18 cellular contexts compared by ENCODE assay signal in the genomic region with DNA sequence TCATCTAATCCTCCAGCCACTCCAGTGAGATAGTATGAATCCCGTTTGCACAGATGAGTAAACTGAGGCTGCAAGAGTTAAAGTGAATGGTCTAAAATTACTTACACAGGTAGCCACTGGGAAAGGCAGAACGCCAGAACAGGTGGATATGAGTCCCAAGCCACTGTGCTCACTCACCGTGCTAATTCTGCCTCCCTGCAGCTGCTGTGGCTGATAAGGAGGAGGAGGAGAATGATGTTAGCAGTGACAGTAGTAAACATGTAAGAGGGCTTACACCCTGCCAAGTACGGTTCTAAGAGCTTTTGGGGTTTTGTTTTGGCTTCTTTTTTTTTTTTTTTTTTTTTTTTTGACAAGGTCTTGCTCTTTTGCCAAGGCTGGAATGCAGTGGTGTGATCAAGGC.
DNase-seq lines count a peak whose midpoint lies in the region; ATAC-seq, FAIRE-seq and TF ChIP-seq lines count a peak whose summit lies in the region.
"Had no signal": no experiment of that assay in that cellular context is flagged by ENCODE, and none has a peak within 500 bp of the region (broad histone marks: within the 10 kb centered on the region; RNA-seq: fewer than 3 reads in every experiment).

No MANE protein-coding gene starts in this region.

- no peaks in the 10 kb centered on the region for H4K20me1 ChIP-seq in astrocyte (ENCODE audit: insufficient read depth, low read length)

- H3K27me3 ChIP-seq in astrocyte (ENCODE audit: insufficient read depth, low read length) (no peaks in the 10 kb centered on the region), pancreas (peaks cover 0 to 3% (median 0%) of the 10 kb centered on the region in 4 donors), brain microvascular endothelial cell (replicated peaks) (no peaks in the 10 kb centered on the region)

- 22 to 26% methylated on average over 4 of the region's 4 CpGs for WGBS in pancreas, 2 donors

- H3K9me3 Mint-ChIP-seq in astrocyte (ENCODE audit: unreplicated experiment), result no peaks in the 10 kb centered on the region
- H3K9me3 Mint-ChIP-seq: CD8-positive, alpha-beta T cell; HFFc6 had no signal

- H3K4me1 ChIP-seq in astrocyte (ENCODE audit: insufficient read depth, low read length), result no peaks in the 10 kb centered on the region
- H3K4me1 ChIP-seq in pancreas, result no peaks in the 10 kb centered on the region
- H3K4me1 ChIP-seq: Caco-2 had no signal

- H3K9me3 ChIP-seq in astrocyte (ENCODE audit: insufficient read depth, low read depth, low read length) (no peaks in the 10 kb centered on the region), pancreas (no peaks in the 10 kb centered on the region)
- H3K9me3 ChIP-seq: Caco-2 had no signal

- H3K4me2 ChIP-seq in astrocyte (ENCODE audit: low read length), result no peak overlapping the region

- no peaks in the 10 kb centered on the region for H3K4me1 Mint-ChIP-seq in astrocyte (ENCODE audit: low read depth, unreplicated experiment)

- H3K27ac ChIP-seq in astrocyte (ENCODE audit: low read depth, low read length) (no peak overlapping the region), pancreas (no peak overlapping the region), brain microvascular endothelial cell (no peak overlapping the region)
- H3K27ac ChIP-seq: 22Rv1 had no signal

- peak; percentile 65 to 86 (median 80) for ATAC-seq in pancreas
- ATAC-seq in HG02884 (IDR thresholded peaks at IDR 0.05; ENCODE audit: unreplicated experiment), result no peak
- ATAC-seq: CD8-positive, alpha-beta T cell had no signal

- in situ Hi-C loops in brain microvascular endothelial cell (cut with HindIII; ENCODE audit: low pct_ligation_motif_present, low sequenced_read_pairs), result no loop called here

- H2AFZ ChIP-seq in astrocyte (ENCODE audit: low read depth, low read length), result no peak overlapping the region

- H3K36me3 ChIP-seq in astrocyte (ENCODE audit: insufficient read depth, low read length) (no peaks in the 10 kb centered on the region), pancreas (no peaks in the 10 kb centered on the region), brain microvascular endothelial cell (replicated peaks) (no peaks in the 10 kb centered on the region)

- no peak overlapping the region for H3K4me3 Mint-ChIP-seq in astrocyte (ENCODE audit: unreplicated experiment)
- H3K4me3 Mint-ChIP-seq: CD14-positive monocyte; CD8-positive, alpha-beta T cell; HFFc6 had no signal

- no peak overlapping the region for H3K27ac Mint-ChIP-seq in astrocyte (ENCODE audit: unreplicated experiment)
- H3K27ac Mint-ChIP-seq: CD14-positive monocyte; CD8-positive, alpha-beta T cell; HFFc6 had no signal

- DNase-seq in NCI-H1092 treated with DMSO at 0.1 percent for 48 hours (lab: John Stamatoyannopoulos, UW) (peak; percentile 29), NCI-H1092 (lab: John Stamatoyannopoulos, UW) (no peak), NCI-H146 treated with DMSO at 0.1 percent for 48 hours (lab: John Stamatoyannopoulos, UW; ENCODE audit: unreplicated experiment) (peak; percentile 38), astrocyte (ENCODE audit: low read depth) (no peak), pancreas (peak in 4 of 6 donors; percentile 24 to 61 (median 50)), T1000 (lab: John Stamatoyannopoulos, UW) (no peak), brain microvascular endothelial cell (no peak)
- DNase-seq: Caco-2; CD8-positive, alpha-beta T cell; DND-41; GDM1; HCEC 1CT; HFFc6; IMR-90 had no signal

- no peak for TF ChIP-seq CTCF in astrocyte (IDR thresholded peaks at IDR 0.05; ENCODE audit: insufficient read depth, low read depth, low read length)
- TF ChIP-seq CTCF in pancreas (IDR thresholded peaks at IDR 0.05), result no peak
- TF ChIP-seq CTCF in brain microvascular endothelial cell (IDR thresholded peaks at IDR 0.05; ENCODE audit: low read depth, low read length, missing control alignments), result no peak

- H3K27me3 Mint-ChIP-seq in astrocyte (ENCODE audit: low read depth, unreplicated experiment), result peaks cover 3% of the 10 kb centered on the region

- FAIRE-seq in astrocyte (lab: Jason Lieb, UNC) (peak; percentile 89), pancreas (lab: Jason Lieb, UNC) (no peak)
- FAIRE-seq: GM12892 had no signal

- no peak overlapping the region for H3K4me3 ChIP-seq in astrocyte (ENCODE audit: insufficient read depth, low read depth, low read length)
- H3K4me3 ChIP-seq in pancreas, result no peak overlapping the region
- H3K4me3 ChIP-seq in brain microvascular endothelial cell (ENCODE audit: low read depth, low read length), result no peak overlapping the region

- H3K36me3 Mint-ChIP-seq in astrocyte (ENCODE audit: low read depth, unreplicated experiment), result no peaks in the 10 kb centered on the region
- H3K36me3 Mint-ChIP-seq: CD14-positive monocyte; CD8-positive, alpha-beta T cell had no signal

- H3K79me2 ChIP-seq in astrocyte (ENCODE audit: insufficient read depth, low read length), result no peaks in the 10 kb centered on the region

- intact Hi-C loops in pancreas (cut with DNase I), result loop anchor here in 1 of 3 donors (10.0 kb wide), 1 partner anchor 616 kb away; no protein-coding TSS in a partner anchor

- H3K9ac ChIP-seq in astrocyte (ENCODE audit: low read length), result no peak overlapping the region

Comparison
In these comparisons a context has a peak if more than half of its experiments do, and no peak if none do; other contexts are left out.
1. DNase-seq: peak in NCI-H1092 treated with DMSO at 0.1 percent for 48 hours (single experiment), NCI-H146 treated with DMSO at 0.1 percent for 48 hours (single experiment) and pancreas (4 of 6); none in NCI-H1092 (single experiment), astrocyte (single experiment), T1000 (single experiment) and brain microvascular endothelial cell (single experiment).